Comparison of ENCODE assay signal across 20 cellular contexts in the genomic region with DNA sequence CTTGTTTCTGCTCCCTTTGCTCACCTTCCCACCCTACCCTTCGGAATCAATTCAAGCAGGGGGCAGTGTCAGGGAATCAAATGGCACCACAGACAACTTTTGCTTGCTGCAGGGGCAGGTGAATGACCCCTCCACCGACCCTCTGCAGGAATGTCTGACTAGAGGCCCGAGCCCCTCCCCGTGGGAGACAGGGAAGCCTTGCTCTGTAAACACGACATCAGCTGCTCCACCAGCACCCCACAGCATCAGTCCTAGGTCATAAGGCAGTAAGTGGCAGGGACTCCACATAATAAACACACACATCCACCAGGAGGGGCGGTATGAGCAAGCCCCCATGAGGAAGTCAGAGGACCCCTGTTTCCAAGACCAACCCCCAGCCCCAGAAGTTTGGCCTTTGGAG. TPM values are rescaled to one million over a fixed set of nuclear protein-coding genes. Genes with fewer than 3 reads are reported as not detected.
DNase-seq lines count a peak whose midpoint lies in the region; ATAC-seq and TF ChIP-seq lines count a peak whose summit lies in the region.
"Had no signal": no experiment of that assay in that cellular context is flagged by ENCODE, and none has a peak within 500 bp of the region (broad histone marks: within the 10 kb centered on the region; RNA-seq: fewer than 3 reads in every experiment).

No MANE protein-coding gene starts in this region.

- no peak for DNase-seq in activated CD4-positive, alpha-beta T cell treated with anti-CD3 and anti-CD28 coated beads, Interleukin-2, amount 10 ng/mL, durations not matched to agents 24 days and 14 days
- no peak for DNase-seq in activated CD4-positive, alpha-beta T cell treated with anti-CD3 and anti-CD28 coated beads for 4 hours
- no peak for DNase-seq in CD4-positive, CD25-positive, alpha-beta regulatory T cell
- DNase-seq in RWPE1 (ENCODE audit: low spot score) (no peak), memory B cell (ENCODE audit: low spot score in 2 of 2) (no peak), NCI-H2196 (lab: John Stamatoyannopoulos, UW; ENCODE audit: unreplicated experiment) (no peak)
- DNase-seq: foreskin keratinocyte; NCI-H187 treated with DMSO at 0.1 percent for 48 hours; SHP77; sigmoid colon; stimulated activated CD4-positive, alpha-beta T cell treated with anti-CD3 and anti-CD28 coated beads, Interleukin-1b, Interleukin-23, amount 100 ng/mL, for 48 hours; stimulated activated naive CD8-positive, alpha-beta T cell treated with anti-CD3 and anti-CD28 coated beads, Interleukin-15, amount 100 ng/mL, for 72 hours; trophoblast cell had no signal

- no peak overlapping the region for H3K4me3 ChIP-seq in CD4-positive, CD25-positive, alpha-beta regulatory T cell (ENCODE audit: low read depth, low read length)
- H3K4me3 ChIP-seq: pancreas, sigmoid colon had no signal

- intact Hi-C loops in activated CD4-positive, alpha-beta T cell treated with anti-CD3 and anti-CD28 coated beads, Interleukin-2, amount 10 ng/mL, durations not matched to agents 24 days and 14 days (cut with micrococcal nuclease) = loop anchor here (10.0 kb wide), 1 partner anchor 333 kb away; the partner anchor contains the start of gene NME6

- H3K9me3 ChIP-seq in CD4-positive, CD25-positive, alpha-beta regulatory T cell (ENCODE audit: control insufficient read depth in 2 of 2, low read length in 2 of 2) = no peaks in the 10 kb centered on the region
- H3K9me3 ChIP-seq: BLaER1 treated with 17β-estradiol and CSF1 and Interleukin-3, amounts not matched to agents 10 nM and 100 nM; pancreas; sigmoid colon had no signal

- ATAC-seq in CD4-positive, CD25-positive, alpha-beta regulatory T cell (ENCODE audit: low read depth in 2 of 2) = no peak
- ATAC-seq in memory B cell (ENCODE audit: low read depth) (no peak), HG02840 (IDR thresholded peaks at IDR 0.05; ENCODE audit: low FRiP score, unreplicated experiment) (no peak), GM18909 (IDR thresholded peaks at IDR 0.05; ENCODE audit: poor library complexity, unreplicated experiment) (no peak)
- ATAC-seq: activated naive CD4-positive, alpha-beta T cell treated with anti-CD3 and anti-CD28 coated beads, Interleukin-2, amount 50 U/mL, for 72 hours; foreskin keratinocyte; pancreas; stimulated activated naive CD8-positive, alpha-beta T cell treated with anti-CD3 and anti-CD28 coated beads, Interleukin-15, amount 100 ng/mL, for 72 hours had no signal

- peak overlapping the region; percentile 7 for H3K27ac Mint-ChIP-seq in activated CD4-positive, alpha-beta T cell treated with anti-CD3 and anti-CD28 coated beads, Interleukin-2, amount 10 ng/mL, durations not matched to agents 24 days and 14 days
- peak overlapping the region in 2 of 3 donors; percentile 20 for H3K27ac Mint-ChIP-seq in CD4-positive, CD25-positive, alpha-beta regulatory T cell
- no peak overlapping the region for H3K27ac Mint-ChIP-seq in memory B cell
- H3K27ac Mint-ChIP-seq: stimulated activated naive CD8-positive, alpha-beta T cell treated with anti-CD3 and anti-CD28 coated beads, Interleukin-15, amount 100 ng/mL, for 72 hours had no signal

- CTCF ChIA-PET in RWPE1 (lab: Yijun Ruan, JAX) = no interaction called here

- POLR2A ChIA-PET in RWPE1 (lab: Yijun Ruan, JAX; ENCODE audit: low non-redundant PET) = no interaction called here

- H3K4me3 Mint-ChIP-seq in activated CD4-positive, alpha-beta T cell treated with anti-CD3 and anti-CD28 coated beads, Interleukin-2, amount 10 ng/mL, durations not matched to agents 24 days and 14 days = peak overlapping the region; percentile 43
- peak overlapping the region; percentile 52 to 91 (median 88) for H3K4me3 Mint-ChIP-seq in CD4-positive, CD25-positive, alpha-beta regulatory T cell
- peak overlapping the region; percentile 41 for H3K4me3 Mint-ChIP-seq in memory B cell

- H3K9me3 Mint-ChIP-seq in activated CD4-positive, alpha-beta T cell treated with anti-CD3 and anti-CD28 coated beads, Interleukin-2, amount 10 ng/mL, durations not matched to agents 24 days and 14 days = no peaks in the 10 kb centered on the region
- no peaks in the 10 kb centered on the region for H3K9me3 Mint-ChIP-seq in CD4-positive, CD25-positive, alpha-beta regulatory T cell
- no peaks in the 10 kb centered on the region for H3K9me3 Mint-ChIP-seq in memory B cell
- H3K9me3 Mint-ChIP-seq: activated naive CD4-positive, alpha-beta T cell treated with anti-CD3 and anti-CD28 coated beads, Interleukin-2, amount 50 U/mL, for 72 hours; stimulated activated naive CD8-positive, alpha-beta T cell treated with anti-CD3 and anti-CD28 coated beads, Interleukin-15, amount 100 ng/mL, for 72 hours had no signal

- H3K27me3 Mint-ChIP-seq in activated CD4-positive, alpha-beta T cell treated with anti-CD3 and anti-CD28 coated beads, Interleukin-2, amount 10 ng/mL, durations not matched to agents 24 days and 14 days = no peaks in the 10 kb centered on the region
- H3K27me3 Mint-ChIP-seq in CD4-positive, CD25-positive, alpha-beta regulatory T cell = no peaks in the 10 kb centered on the region
- H3K27me3 Mint-ChIP-seq in memory B cell = peaks cover 3% of the 10 kb centered on the region
- H3K27me3 Mint-ChIP-seq: stimulated activated naive CD8-positive, alpha-beta T cell treated with anti-CD3 and anti-CD28 coated beads, Interleukin-15, amount 100 ng/mL, for 72 hours had no signal

- H3K4me1 Mint-ChIP-seq in activated CD4-positive, alpha-beta T cell treated with anti-CD3 and anti-CD28 coated beads, Interleukin-2, amount 10 ng/mL, durations not matched to agents 24 days and 14 days = peaks cover 18% of the 10 kb centered on the region
- peaks cover 0 to 32% (median 21%) of the 10 kb centered on the region in 4 donors for H3K4me1 Mint-ChIP-seq in CD4-positive, CD25-positive, alpha-beta regulatory T cell
- peaks cover 6% of the 10 kb centered on the region for H3K4me1 Mint-ChIP-seq in memory B cell

- H3K4me1 ChIP-seq in CD4-positive, CD25-positive, alpha-beta regulatory T cell (ENCODE audit: control insufficient read depth, insufficient read depth, low read length, poor library complexity, severe bottlenecking) = peaks cover 26% of the 10 kb centered on the region
- H3K4me1 ChIP-seq: foreskin keratinocyte had no signal

- H3K36me3 Mint-ChIP-seq in activated CD4-positive, alpha-beta T cell treated with anti-CD3 and anti-CD28 coated beads, Interleukin-2, amount 10 ng/mL, durations not matched to agents 24 days and 14 days (ENCODE audit: low read depth) = peaks cover 4% of the 10 kb centered on the region
- peaks cover 5% of the 10 kb centered on the region for H3K36me3 Mint-ChIP-seq in CD4-positive, CD25-positive, alpha-beta regulatory T cell
- H3K36me3 Mint-ChIP-seq in memory B cell = peaks cover 6% of the 10 kb centered on the region

- H3K27me3 ChIP-seq in CD4-positive, CD25-positive, alpha-beta regulatory T cell (ENCODE audit: control insufficient read depth, insufficient read depth, low read length) = no peaks in the 10 kb centered on the region
- H3K27me3 ChIP-seq: BLaER1 treated with 17β-estradiol and CSF1 and Interleukin-3, amounts not matched to agents 10 nM and 100 nM; foreskin keratinocyte; pancreas; sigmoid colon had no signal

- H3K27ac ChIP-seq in CD4-positive, CD25-positive, alpha-beta regulatory T cell (ENCODE audit: insufficient read depth, low read length, poor library complexity, severe bottlenecking) = no peak overlapping the region
- H3K27ac ChIP-seq in RWPE1 = peak overlapping the region; percentile 89
- H3K27ac ChIP-seq: BLaER1 treated with 17β-estradiol and CSF1 and Interleukin-3, amounts not matched to agents 10 nM and 100 nM; epithelial cell of prostate; foreskin keratinocyte; pancreas; sigmoid colon had no signal

- no peak for TF ChIP-seq CTCF in RWPE1 (conservative IDR thresholded peaks at IDR 0.05; ENCODE audit: low read depth)

- H3K36me3 ChIP-seq in CD4-positive, CD25-positive, alpha-beta regulatory T cell (ENCODE audit: control insufficient read depth, insufficient read depth, low read length) = no peaks in the 10 kb centered on the region
- H3K36me3 ChIP-seq: pancreas had no signal

RNA-seq across cellular contexts. Expression of gene SLC26A6, which starts 2.0 kb away (rescaled TPM):
- 57.2 and 58.2 TPM in 2 replicates for total RNA-seq in activated CD4-positive, alpha-beta T cell treated with anti-CD3 and anti-CD28 coated beads, Interleukin-2, amount 10 ng/mL, durations not matched to agents 24 days and 14 days
- total RNA-seq in CD4-positive, CD25-positive, alpha-beta regulatory T cell = 25.1 TPM
- 1 to 10 TPM; 3.2 to 6.7 (median 5.9) TPM for polyA plus RNA-seq in CD4-positive, CD25-positive, alpha-beta regulatory T cell

RNA-seq across cellular contexts. Expression of gene TMEM89, which starts 15.7 kb away (rescaled TPM):
- total RNA-seq in activated CD4-positive, alpha-beta T cell treated with anti-CD3 and anti-CD28 coated beads, Interleukin-2, amount 10 ng/mL, durations not matched to agents 24 days and 14 days = 0.64 and 0.89 TPM in 2 replicates
- total RNA-seq in CD4-positive, CD25-positive, alpha-beta regulatory T cell = not detected
- polyA plus RNA-seq in CD4-positive, CD25-positive, alpha-beta regulatory T cell = not detected
- total RNA-seq: mucosa of gallbladder, pancreas, sigmoid colon had no signal
- polyA plus RNA-seq: pancreas had no signal

RNA-seq across cellular contexts. Expression of gene CELSR3, which starts 25.4 kb away (rescaled TPM):
- 14.5 and 15.2 TPM in 2 replicates for total RNA-seq in activated CD4-positive, alpha-beta T cell treated with anti-CD3 and anti-CD28 coated beads, Interleukin-2, amount 10 ng/mL, durations not matched to agents 24 days and 14 days
- 8.8 TPM for total RNA-seq in CD4-positive, CD25-positive, alpha-beta regulatory T cell
- polyA plus RNA-seq in CD4-positive, CD25-positive, alpha-beta regulatory T cell = under 1 TPM; 0.31 to 0.53 (median 0.37) TPM

RNA-seq across cellular contexts. Expression of gene UQCRC1, which starts 27.9 kb away (rescaled TPM):
- 224 and 235 TPM in 2 replicates for total RNA-seq in activated CD4-positive, alpha-beta T cell treated with anti-CD3 and anti-CD28 coated beads, Interleukin-2, amount 10 ng/mL, durations not matched to agents 24 days and 14 days
- total RNA-seq in CD4-positive, CD25-positive, alpha-beta regulatory T cell = 111 TPM
- 100 to 1,000 TPM; 181 to 234 (median 206) TPM for polyA plus RNA-seq in CD4-positive, CD25-positive, alpha-beta regulatory T cell

RNA-seq across cellular contexts. Expression of gene COL7A1, which starts 42.2 kb away (rescaled TPM):
- 0.56 and 0.62 TPM in 2 replicates for total RNA-seq in activated CD4-positive, alpha-beta T cell treated with anti-CD3 and anti-CD28 coated beads, Interleukin-2, amount 10 ng/mL, durations not matched to agents 24 days and 14 days
- 1.1 TPM for total RNA-seq in CD4-positive, CD25-positive, alpha-beta regulatory T cell
- not detected for polyA plus RNA-seq in CD4-positive, CD25-positive, alpha-beta regulatory T cell
